In the genomic region with DNA sequence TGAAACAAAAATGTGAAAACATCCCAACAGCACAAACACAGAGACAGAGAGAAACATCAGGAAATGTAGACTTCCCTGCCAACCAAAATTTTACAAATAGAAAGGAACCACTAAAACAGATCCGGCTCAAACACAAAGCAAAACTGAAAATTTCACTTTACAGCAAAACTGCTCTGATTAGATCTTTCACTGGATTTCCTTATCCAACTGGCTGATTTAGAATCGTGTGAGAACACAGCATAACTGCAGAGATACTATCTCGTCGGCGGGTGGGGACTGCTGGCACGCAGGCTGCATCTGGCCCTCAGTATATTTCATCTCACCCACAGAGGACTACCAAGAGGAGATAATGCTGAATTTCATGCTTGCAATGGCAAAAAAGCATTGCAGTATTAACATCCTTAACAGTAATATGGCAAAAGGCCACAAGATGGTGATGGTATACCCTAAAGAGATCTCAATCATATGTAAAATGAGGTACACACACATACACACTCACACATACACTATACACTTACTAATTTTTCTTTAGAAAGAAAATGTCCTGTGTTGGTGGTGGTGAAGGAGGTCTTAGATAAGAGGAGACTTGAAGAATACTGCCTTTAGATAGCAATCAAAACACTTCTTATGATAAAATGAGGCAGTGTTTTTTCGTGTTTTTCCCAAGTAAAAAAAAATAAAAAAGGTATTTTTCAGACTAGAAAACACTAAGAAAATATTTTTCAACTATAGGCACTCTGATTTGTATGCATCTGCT, we compare ENCODE assay signal across 8 cellular contexts. TPM values are rescaled to one million over a fixed set of nuclear protein-coding genes. Genes with fewer than 3 reads are reported as not detected.
DNase-seq lines count a peak whose midpoint lies in the region; ATAC-seq, FAIRE-seq and TF ChIP-seq lines count a peak whose summit lies in the region.

No MANE protein-coding gene starts in this region.

- no CpG with 5 or more reads among the region's 7 CpGs for WGBS in H9 (ENCODE audit: extremely low coverage, insufficient read length, low lambda C conversion rate)
- 5% methylated on average over 7 of the region's 7 CpGs for whole genome bisulfite sequencing in K562 (ENCODE audit: insufficient coverage, low coverage, missing lambda C conversion rate)

- no peak overlapping the region for H4K8ac ChIP-seq in H9 (replicated peaks; ENCODE audit: insufficient read length, low read depth, low read length)

- ATAC-seq in K562: peak; percentile 93

- no peaks in the 10 kb centered on the region for H3K9me1 ChIP-seq in K562 (ENCODE audit: control insufficient read depth, insufficient read depth, low read length)

- H3K27me3 Mint-ChIP-seq in H9 (ENCODE audit: low read depth) (no peaks in the 10 kb centered on the region), immature natural killer cell (ENCODE audit: low read depth in 3 of 3) (peaks cover 0 to 3% (median 0%) of the 10 kb centered on the region in 3 donors)

- intact Hi-C loops in K562 (cut with micrococcal nuclease): loop anchor here (1.0 to 2.0 kb wide), 4 partner anchors 39 to 226 kb away; no protein-coding TSS in a partner anchor

- H2AK5ac ChIP-seq in H9 (ENCODE audit: insufficient read length, low read length): no peak overlapping the region

- no peaks in the 10 kb centered on the region for H3K36me3 ChIP-seq in K562 (ENCODE audit: control insufficient read depth, insufficient read depth, low read length)

- H3K4me3 Mint-ChIP-seq in H9 (no peak overlapping the region), immature natural killer cell (peak overlapping the region; percentile 54 to 64 (median 60))

- H4K5ac ChIP-seq in H9 (ENCODE audit: insufficient read length, low read depth, low read length): no peak overlapping the region

- BruUV-seq in K562 (replicated peaks; lab: Mats Ljungman, UMichigan): no TSS peak

- TF ChIP-seq RAD21 in K562 (CRISPR knock-in tag; conservative IDR thresholded peaks at IDR 0.05 in 1 of 2, IDR thresholded peaks at IDR 0.05 in 1 of 2): peak; percentile 87 to 94

- H3K27me3 ChIP-seq in H9 (ENCODE audit: insufficient read depth, low read length) (no peaks in the 10 kb centered on the region), K562 (ENCODE audit: control insufficient read depth in 2 of 2, insufficient read depth in 2 of 2, low read length in 2 of 2) (no peaks in the 10 kb centered on the region)

- in situ Hi-C loops in K562 (cut with MboI): no loop called here

- peaks cover 0 to 4% of the 10 kb centered on the region in 2 experiments; a peak in 2 of 4 replicates for H3K4me1 Mint-ChIP-seq in H9
- H3K4me1 Mint-ChIP-seq in immature natural killer cell: peaks cover 10 to 12% of the 10 kb centered on the region in 2 donors

- H2BK20ac ChIP-seq in H9 (ENCODE audit: low read depth, low read length, poor library complexity, severe bottlenecking): no peak overlapping the region

- H3K14ac ChIP-seq in H9 (ENCODE audit: insufficient read depth, low read length): no peak overlapping the region

- H3K4me1 ChIP-seq in H9 (ENCODE audit: insufficient read depth, low read length): no peaks in the 10 kb centered on the region
- peaks cover 8 to 12% of the 10 kb centered on the region in 2 experiments for H3K4me1 ChIP-seq in K562 (replicated peaks in 1 of 2; ENCODE audit: control insufficient read depth in 2 of 2, insufficient read depth in 2 of 2, low read length in 2 of 2)

- no peak overlapping the region for H3K23ac ChIP-seq in H9 (ENCODE audit: insufficient read length, low read depth, low read length)

- H2BK5ac ChIP-seq in H9 (ENCODE audit: insufficient read length, low read length): no peak overlapping the region

- no peak; the same call in 1 of the 2 replicates for TF ChIP-seq POLR2A in K562 (conservative IDR thresholded peaks at IDR 0.05)

- H3K4me2 ChIP-seq in H9 (ENCODE audit: insufficient read depth, insufficient read length, low read length) (no peak overlapping the region), K562 (ENCODE audit: insufficient read depth, low read length) (peak overlapping the region; percentile 52)

- H3K79me1 ChIP-seq in H9 (ENCODE audit: insufficient read depth, low read depth, low read length, poor library complexity, severe bottlenecking): no peaks in the 10 kb centered on the region

- no peak overlapping the region for H2BK120ac ChIP-seq in H9 (ENCODE audit: low read depth, low read length, poor library complexity, severe bottlenecking)

- H3K4ac ChIP-seq in H9 (ENCODE audit: low read depth, low read length): no peak overlapping the region

- DNase-seq in NCI-H2107 treated with DMSO at 0.1 percent for 48 hours (lab: John Stamatoyannopoulos, UW; ENCODE audit: unreplicated experiment) (peak; percentile 26), NCI-H2107 (lab: John Stamatoyannopoulos, UW) (no peak), H9 (no peak), SKM-1 (lab: John Stamatoyannopoulos, UW; ENCODE audit: unreplicated experiment) (peak; percentile 65), K562 (ENCODE audit: extremely low read depth in 1 of 4, low spot score in 3 of 4) (peak in 2 of 4 experiments; percentile 57 to 67), immature natural killer cell (peak; percentile 34 to 56 (median 40))
- peak; percentile 10 to 17 for DNase-seq in stimulated activated CD4-positive, alpha-beta T cell treated with anti-CD3 and anti-CD28 coated beads, Interleukin-1b, Interleukin-23, amount 100 ng/mL, for 4 hours (ENCODE audit: low read depth in 2 of 2)

- H3K4me3 ChIP-seq in K562: no peak overlapping the region

- H3K9me3 Mint-ChIP-seq in H9 (no peaks in the 10 kb centered on the region), immature natural killer cell (no peaks in the 10 kb centered on the region)

- H3K9me3 ChIP-seq in H9 (ENCODE audit: control insufficient read depth, low read depth, low read length) (no peaks in the 10 kb centered on the region), K562 (replicated peaks; ENCODE audit: control insufficient read depth, insufficient read depth, low read depth, low read length) (no peaks in the 10 kb centered on the region)

- no peak overlapping the region for H3K27ac ChIP-seq in H9 (ENCODE audit: insufficient read length, low read depth, low read length)
- peak overlapping the region; percentile 65 for H3K27ac ChIP-seq in K562 (ENCODE audit: extremely low read depth, low read depth, low read length)

- POLR2A ChIA-PET in K562 (lab: Yijun Ruan, JAX): interaction anchor here (0.8 to 1.5 kb wide), 4 partner anchors 11 to 37 kb away, joined by 3 to 32 read pairs (median 4); a partner anchor contains a TSS

- H3T11ph ChIP-seq in H9 (ENCODE audit: low read length): no peak overlapping the region

- no peak overlapping the region for H2AFZ ChIP-seq in H9 (ENCODE audit: low read length)
- peak overlapping the region; percentile 52 for H2AFZ ChIP-seq in K562 (ENCODE audit: low read depth, low read length)

- no peak overlapping the region for H3K18ac ChIP-seq in H9 (ENCODE audit: insufficient read length, low read depth, low read length)

- H2BK12ac ChIP-seq in H9 (ENCODE audit: insufficient read length, low read depth, low read length): no peak overlapping the region

- peak; percentile 64 for FAIRE-seq in K562 (lab: Jason Lieb, UNC)

- TF ChIP-seq EP300 in K562 (IDR thresholded peaks at IDR 0.05; ENCODE audit: low read length): peak; percentile 64

- H2BK15ac ChIP-seq in H9 (ENCODE audit: low read depth, low read length): no peak overlapping the region

- no peak overlapping the region for H3K9ac ChIP-seq in H9 (ENCODE audit: extremely low read depth, insufficient read length, low read length)
- peak overlapping the region; percentile 57 to 72; a peak in 3 of 4 replicates for H3K9ac ChIP-seq in K562 (ENCODE audit: insufficient read depth in 1 of 2, low read depth in 2 of 2, low read length in 2 of 2)

- H3K79me2 ChIP-seq in H9 (ENCODE audit: insufficient read depth, low read length) (no peaks in the 10 kb centered on the region), K562 (ENCODE audit: control insufficient read depth, insufficient read depth, low read length) (no peaks in the 10 kb centered on the region)

- TF ChIP-seq CTCF in H9 (conservative IDR thresholded peaks at IDR 0.05) (peak; percentile 58), LNCAP (IDR thresholded peaks at IDR 0.05) (peak; percentile 55; the same call in 1 of the 2 replicates), K562 (IDR thresholded peaks at IDR 0.05 in 2 of 3, conservative IDR thresholded peaks at IDR 0.05 in 1 of 3; ENCODE audit: insufficient read depth in 2 of 3, low read depth in 1 of 3, low read length in 3 of 3) (peak; percentile 52 to 85 (median 66); a peak in 5 of 6 replicates)

- H4K91ac ChIP-seq in H9 (ENCODE audit: insufficient read length, low read depth, low read length): no peak overlapping the region

- H4K20me1 ChIP-seq in H9 (ENCODE audit: control insufficient read depth, insufficient read depth, insufficient read length) (no peaks in the 10 kb centered on the region), K562 (replicated peaks; ENCODE audit: control insufficient read depth, insufficient read depth, low read length) (no peaks in the 10 kb centered on the region)

- no peak overlapping the region for H3K56ac ChIP-seq in H9 (ENCODE audit: insufficient read length, low read depth, low read length)

- CTCF ChIA-PET in K562 (lab: Yijun Ruan, JAX; ENCODE audit: low intra/inter-chr PET ratio): interaction anchor here (0.7 to 1.8 kb wide), 6 partner anchors 95 to 246 kb away, joined by 3 to 9 read pairs (median 3); no protein-coding TSS in a partner anchor

- peak overlapping the region in 1 of 3 experiments; percentile 3; a peak in 3 of 7 replicates for H3K27ac Mint-ChIP-seq in H9
- peak overlapping the region; percentile 22 to 68 (median 53) for H3K27ac Mint-ChIP-seq in immature natural killer cell

- H3K36me3 Mint-ChIP-seq in H9 (ENCODE audit: insufficient read depth in 1 of 3, low read depth in 3 of 3): no peaks in the 10 kb centered on the region
- no peaks in the 10 kb centered on the region for H3K36me3 Mint-ChIP-seq in immature natural killer cell

- H3K23me2 ChIP-seq in H9 (ENCODE audit: insufficient read length, low read depth, low read length, poor library complexity, severe bottlenecking): no peaks in the 10 kb centered on the region

RNA-seq across cellular contexts. Expression of a gene that starts 10.6 kb away (rescaled TPM):
- total RNA-seq in H9 (2021) (28.4 and 30.3 TPM in 2 replicates), K562 (2014; rRNA removed) (33.4 and 37.9 TPM in 2 replicates), K562 (2014; rRNA removed; fragmentation: Illumina TruSeq; extraction: Trizol) (40.9 and 44.1 TPM in 2 replicates), K562 (2015; rRNA removed; fragmentation: Illumina TruSeq; extraction: Trizol) (42.5 and 44.0 TPM in 2 replicates), K562 (2021) (19.2 and 19.6 TPM in 2 replicates)
- 11.5 and 34.7 TPM in 2 replicates for total RNA-seq in K562 (2011; cell fraction: chromatin; rRNA removed; ENCODE audit: low replicate concordance)
- total RNA-seq in K562 (2011; cell fraction: nucleolus; rRNA removed): 7.7 and 8.7 TPM in 2 replicates
- total RNA-seq in K562 (2011; cell fraction: nucleoplasm; rRNA removed): 18.7 and 25.7 TPM in 2 replicates
- polyA plus RNA-seq in K562 (2011; rRNA removed) (6.1 and 8.4 TPM in 2 replicates), K562 (2014; fragmentation: Illumina TruSeq; extraction: Trizol) (37.8 and 48.3 TPM in 2 replicates), K562 (2014; fragmentation: Nextera tagmentation; extraction: Ambion mirVana) (10 to 100 TPM; 26.0 to 38.7 TPM), K562 (2014; rRNA removed) (28.8 and 37.2 TPM in 2 replicates), immature natural killer cell (10 to 100 TPM; 10.4 to 30.0 (median 16.2) TPM)
- 0.76 and 2.3 TPM in 2 replicates for polyA plus RNA-seq in K562 (2011; cell fraction: cytosol; rRNA removed)
- polyA plus RNA-seq in K562 (2011; cell fraction: nucleus; rRNA removed): 2.4 and 3.5 TPM in 2 replicates
- 15.7 and 29.5 TPM in 2 replicates for polyA plus RNA-seq in K562 (2012)
- polyA minus RNA-seq in K562 (2011; rRNA and poly(A)+ RNA removed): 20.8 and 22.3 TPM in 2 replicates
- polyA minus RNA-seq in K562 (2011; cell fraction: cytosol; rRNA and poly(A)+ RNA removed): 4.6 and 5.0 TPM in 2 replicates
- 3.5 and 7.9 TPM in 2 replicates for polyA minus RNA-seq in K562 (2011; cell fraction: nucleus; rRNA and poly(A)+ RNA removed)

RNA-seq across cellular contexts. Expression of a gene that starts 36.8 kb away (rescaled TPM):
- total RNA-seq in H9 (2021) (88.6 and 94.1 TPM in 2 replicates), K562 (2014; rRNA removed) (49.9 and 51.2 TPM in 2 replicates), K562 (2014; rRNA removed; fragmentation: Illumina TruSeq; extraction: Trizol) (97.1 and 110 TPM in 2 replicates), K562 (2015; rRNA removed; fragmentation: Illumina TruSeq; extraction: Trizol) (76.3 and 81.5 TPM in 2 replicates), K562 (2021) (92.0 and 94.4 TPM in 2 replicates)
- total RNA-seq in K562 (2011; cell fraction: chromatin; rRNA removed; ENCODE audit: low replicate concordance): 37.7 and 101 TPM in 2 replicates
- 11.5 and 15.7 TPM in 2 replicates for total RNA-seq in K562 (2011; cell fraction: nucleolus; rRNA removed)
- 27.8 and 41.8 TPM in 2 replicates for total RNA-seq in K562 (2011; cell fraction: nucleoplasm; rRNA removed)
- polyA plus RNA-seq in K562 (2011; rRNA removed) (71.5 and 84.7 TPM in 2 replicates), K562 (2014; fragmentation: Illumina TruSeq; extraction: Trizol) (70.4 and 74.0 TPM in 2 replicates), K562 (2014; fragmentation: Nextera tagmentation; extraction: Ambion mirVana) (10 to 100 TPM; 28.5 to 30.8 TPM), K562 (2014; rRNA removed) (36.2 and 39.4 TPM in 2 replicates), immature natural killer cell (1 to 10 TPM; 2.4 to 5.1 (median 4.9) TPM)
- polyA plus RNA-seq in K562 (2011; cell fraction: cytosol; rRNA removed): 14.9 and 33.5 TPM in 2 replicates
- 13.7 and 24.3 TPM in 2 replicates for polyA plus RNA-seq in K562 (2011; cell fraction: nucleus; rRNA removed)
- 46.7 and 46.9 TPM in 2 replicates for polyA plus RNA-seq in K562 (2012)
- 154 and 186 TPM in 2 replicates for polyA minus RNA-seq in K562 (2011; rRNA and poly(A)+ RNA removed)
- 51.0 and 52.9 TPM in 2 replicates for polyA minus RNA-seq in K562 (2011; cell fraction: cytosol; rRNA and poly(A)+ RNA removed)
- 12.5 and 25.4 TPM in 2 replicates for polyA minus RNA-seq in K562 (2011; cell fraction: nucleus; rRNA and poly(A)+ RNA removed)

Comparison
In these comparisons a context has a peak if more than half of its experiments do, and no peak if none do; other contexts are left out.
1. DNase-seq: peak in NCI-H2107 treated with DMSO at 0.1 percent for 48 hours (single experiment), SKM-1 (single experiment), immature natural killer cell (3 of 3) and stimulated activated CD4-positive, alpha-beta T cell treated with anti-CD3 and anti-CD28 coated beads, Interleukin-1b, Interleukin-23, amount 100 ng/mL, for 4 hours (2 of 2); none in NCI-H2107 (single experiment) and H9 (single experiment).
2. H3K4me3 Mint-ChIP-seq: peak in immature natural killer cell (5 of 5); none in H9 (0 of 2).
3. Peak in every context shown above with its lines, with median percentiles within 50 percentile points of each other: CTCF ChIP-seq.